8 cellular contexts compared by ENCODE assay signal in genomic region chr11:64334764-64335741, GRCh38. TPM values are rescaled to one million over a fixed set of nuclear protein-coding genes. Genes with fewer than 3 reads are reported as not detected.
DNase-seq lines count a peak whose midpoint lies in the region; ATAC-seq and TF ChIP-seq lines count a peak whose summit lies in the region.

No MANE protein-coding gene starts in this region.

- peaks cover 32% of the 10 kb centered on the region for H3K36me3 Mint-ChIP-seq in activated CD8-positive, alpha-beta T cell treated with anti-CD3 and anti-CD28 coated beads, Interleukin-2, amount 10 ng/mL, durations not matched to agents 7 days and 5 days (ENCODE audit: low read depth)

- peaks cover 60% of the 10 kb centered on the region for H3K4me1 Mint-ChIP-seq in activated CD8-positive, alpha-beta T cell treated with anti-CD3 and anti-CD28 coated beads, Interleukin-2, amount 10 ng/mL, durations not matched to agents 7 days and 5 days (ENCODE audit: low read depth)

- CTCF ChIA-PET in activated CD8-positive, alpha-beta T cell treated with anti-CD3 and anti-CD28 coated beads, Interleukin-2, amount 10 ng/mL, durations not matched to agents 7 days and 5 days (lab: Charles Lee) = interaction anchor here (1.0 kb wide), 1 partner anchor 17 kb away, joined by 6 read pairs; the partner anchor contains the start of genes PRDX5 and TRMT112

- DNase-seq in DMS53 (lab: John Stamatoyannopoulos, UW) (peak; percentile 97), NCI-H2196 (lab: John Stamatoyannopoulos, UW; ENCODE audit: unreplicated experiment) (peak; percentile 82), islet precursor cell (peak; percentile 99), dorsolateral prefrontal cortex (no peak), midbrain (lab: John Stamatoyannopoulos, UW) (no peak)
- no peak for DNase-seq in activated CD8-positive, alpha-beta T cell treated with anti-CD3 and anti-CD28 coated beads, Interleukin-2, amount 10 ng/mL, durations not matched to agents 7 days and 5 days

- no peak for TF ChIP-seq CTCF in dorsolateral prefrontal cortex (IDR thresholded peaks at IDR 0.05 in 54 of 56, conservative IDR thresholded peaks at IDR 0.05 in 2 of 56; ENCODE audit: low read depth in 1 of 56, partially characterized antibody in 56 of 56)

- POLR2A ChIA-PET in activated CD8-positive, alpha-beta T cell treated with anti-CD3 and anti-CD28 coated beads, Interleukin-2, amount 10 ng/mL, durations not matched to agents 7 days and 5 days (lab: Charles Lee) = interaction anchor here (0.6 to 0.9 kb wide), 2 partner anchors 17 to 1454 kb away, joined by 4 to 5 read pairs; partner anchors contain the start of genes PRDX5, SLC3A2 and TRMT112

- H3K27me3 Mint-ChIP-seq in activated CD8-positive, alpha-beta T cell treated with anti-CD3 and anti-CD28 coated beads, Interleukin-2, amount 10 ng/mL, durations not matched to agents 7 days and 5 days (ENCODE audit: low read depth) = no peaks in the 10 kb centered on the region

- H3K27me3 ChIP-seq in dorsolateral prefrontal cortex = no peaks in the 10 kb centered on the region

- peak; percentile 68 for ATAC-seq in HG03103 (IDR thresholded peaks at IDR 0.05; ENCODE audit: low read depth, unreplicated experiment)
- no peak for ATAC-seq in activated CD8-positive, alpha-beta T cell treated with anti-CD3 and anti-CD28 coated beads, Interleukin-2, amount 10 ng/mL, durations not matched to agents 7 days and 5 days

- intact Hi-C loops in dorsolateral prefrontal cortex (cut with DNase I) = no loop called here

- H3K27ac Mint-ChIP-seq in activated CD8-positive, alpha-beta T cell treated with anti-CD3 and anti-CD28 coated beads, Interleukin-2, amount 10 ng/mL, durations not matched to agents 7 days and 5 days = peak overlapping the region; percentile 39

- H3K27ac ChIP-seq in dorsolateral prefrontal cortex = no peak overlapping the region

- TF ChIP-seq POLR2A in GM19099 (IDR thresholded peaks at IDR 0.05; ENCODE audit: extremely low read depth, insufficient read length, low read depth) = peak; percentile 46

- no peak overlapping the region for H3K4me3 Mint-ChIP-seq in activated CD8-positive, alpha-beta T cell treated with anti-CD3 and anti-CD28 coated beads, Interleukin-2, amount 10 ng/mL, durations not matched to agents 7 days and 5 days

- no peak overlapping the region for H3K4me3 ChIP-seq in dorsolateral prefrontal cortex

- H3K9me3 Mint-ChIP-seq in activated CD8-positive, alpha-beta T cell treated with anti-CD3 and anti-CD28 coated beads, Interleukin-2, amount 10 ng/mL, durations not matched to agents 7 days and 5 days (ENCODE audit: insufficient read depth) = no peaks in the 10 kb centered on the region

RNA-seq across cellular contexts. Expression of gene CCDC88B, which starts 5.0 kb away (rescaled TPM):
- 100 to 1,000 TPM; 127 TPM for total RNA-seq in activated CD8-positive, alpha-beta T cell treated with anti-CD3 and anti-CD28 coated beads, Interleukin-2, amount 10 ng/mL, durations not matched to agents 7 days and 5 days
- total RNA-seq in dorsolateral prefrontal cortex = 10 to 100 TPM in 97 of 120 experiments, 1 to 10 TPM in 23; 7.7 to 30.7 (median 13.8) TPM

RNA-seq across cellular contexts. Expression of gene PRDX5, which starts 17.1 kb away (rescaled TPM):
- total RNA-seq in activated CD8-positive, alpha-beta T cell treated with anti-CD3 and anti-CD28 coated beads, Interleukin-2, amount 10 ng/mL, durations not matched to agents 7 days and 5 days = 100 to 1,000 TPM; 102 to 106 TPM
- 100 to 1,000 TPM; 101 to 340 (median 208) TPM for total RNA-seq in dorsolateral prefrontal cortex

RNA-seq across cellular contexts. Expression of gene TRMT112, which starts 17.7 kb away (rescaled TPM):
- 100 to 1,000 TPM; 154 to 165 TPM for total RNA-seq in activated CD8-positive, alpha-beta T cell treated with anti-CD3 and anti-CD28 coated beads, Interleukin-2, amount 10 ng/mL, durations not matched to agents 7 days and 5 days
- total RNA-seq in dorsolateral prefrontal cortex = 100 to 1,000 TPM in 110 of 120 experiments, 10 to 100 TPM in 10; 72.8 to 158 (median 122) TPM

RNA-seq across cellular contexts. Expression of gene RPS6KA4, which starts 23.9 kb away (rescaled TPM):
- 10 to 100 TPM; 39.0 to 42.3 TPM for total RNA-seq in activated CD8-positive, alpha-beta T cell treated with anti-CD3 and anti-CD28 coated beads, Interleukin-2, amount 10 ng/mL, durations not matched to agents 7 days and 5 days
- 10 to 100 TPM; 22.6 to 49.3 (median 33.0) TPM for total RNA-seq in dorsolateral prefrontal cortex

RNA-seq across cellular contexts. Expression of gene ESRRA, which starts 29.7 kb away (rescaled TPM):
- total RNA-seq in activated CD8-positive, alpha-beta T cell treated with anti-CD3 and anti-CD28 coated beads, Interleukin-2, amount 10 ng/mL, durations not matched to agents 7 days and 5 days = 10 to 100 TPM; 42.7 to 43.2 TPM
- total RNA-seq in dorsolateral prefrontal cortex = 10 to 100 TPM; 20.7 to 65.0 (median 36.4) TPM

Comparison
In these comparisons a context has a peak if more than half of its experiments do, and no peak if none do; other contexts are left out.
1. DNase-seq: peak in DMS53 (single experiment), NCI-H2196 (single experiment) and islet precursor cell (single experiment); none in activated CD8-positive, alpha-beta T cell treated with anti-CD3 and anti-CD28 coated beads, Interleukin-2, amount 10 ng/mL, durations not matched to agents 7 days and 5 days (single experiment), dorsolateral prefrontal cortex (0 of 10) and midbrain (single experiment).
2. RNA of gene CCDC88B, which starts 5.0 kb away (total RNA-seq): 127 TPM in activated CD8-positive, alpha-beta T cell treated with anti-CD3 and anti-CD28 coated beads, Interleukin-2, amount 10 ng/mL, durations not matched to agents 7 days and 5 days; 7.7 to 30.7 TPM in dorsolateral prefrontal cortex; every median in the first group is over 4 times any median in the second.